In genomic region chr4:118850813-118851173, GRCh38 we compare ENCODE assay signal across 8 cellular contexts.
DNase-seq lines count a peak whose midpoint lies in the region; ATAC-seq and TF ChIP-seq lines count a peak whose summit lies in the region.

No MANE protein-coding gene starts in this region.

- no peaks in the 10 kb centered on the region for H3K36me3 ChIP-seq in muscle layer of duodenum (ENCODE audit: control insufficient read depth in 1 of 2, insufficient read depth in 2 of 2, low read length in 2 of 2)

- H3K9me3 ChIP-seq in muscle layer of duodenum (ENCODE audit: control insufficient read depth in 1 of 2, low read length in 2 of 2): no peaks in the 10 kb centered on the region

- no peak for TF ChIP-seq CTCF in astrocyte of the cerebellum (IDR thresholded peaks at IDR 0.05; ENCODE audit: low read depth, low read length, missing control alignments)

- no peaks in the 10 kb centered on the region for H3K4me1 ChIP-seq in muscle layer of duodenum (ENCODE audit: control insufficient read depth in 1 of 2, insufficient read depth in 2 of 2, low read length in 2 of 2)

- ATAC-seq in GM19025 (IDR thresholded peaks at IDR 0.05; ENCODE audit: low read depth, unreplicated experiment) (peak; percentile 31), HG02970 (IDR thresholded peaks at IDR 0.05; ENCODE audit: low FRiP score, unreplicated experiment) (peak; percentile 6)

- H3K4me3 ChIP-seq in astrocyte of the cerebellum (ENCODE audit: low read depth, low read length) (peak overlapping the region; percentile 20), muscle layer of duodenum (ENCODE audit: low read depth in 1 of 2, low read length in 2 of 2) (peak overlapping the region; percentile 65 to 72)

- DNase-seq in astrocyte of the cerebellum (ENCODE audit: low read depth) (no peak), activated gamma-delta T cell treated with Interleukin-2 at 50 U/mL for 16 hours (no peak), AG20443 (ENCODE audit: low spot score) (no peak), NK-92 (lab: John Stamatoyannopoulos, UW; ENCODE audit: unreplicated experiment) (no peak), cerebellar nuclear complex (lab: John Stamatoyannopoulos, UW) (no peak)

- in situ Hi-C loops in astrocyte of the cerebellum (cut with HindIII; ENCODE audit: low sequenced_read_pairs): no loop called here

- H3K27me3 ChIP-seq in muscle layer of duodenum (ENCODE audit: low read depth, low read length): no peaks in the 10 kb centered on the region

- peak overlapping the region; percentile 52 for H3K27ac ChIP-seq in muscle layer of duodenum (ENCODE audit: low read length)
